In the genomic region with DNA sequence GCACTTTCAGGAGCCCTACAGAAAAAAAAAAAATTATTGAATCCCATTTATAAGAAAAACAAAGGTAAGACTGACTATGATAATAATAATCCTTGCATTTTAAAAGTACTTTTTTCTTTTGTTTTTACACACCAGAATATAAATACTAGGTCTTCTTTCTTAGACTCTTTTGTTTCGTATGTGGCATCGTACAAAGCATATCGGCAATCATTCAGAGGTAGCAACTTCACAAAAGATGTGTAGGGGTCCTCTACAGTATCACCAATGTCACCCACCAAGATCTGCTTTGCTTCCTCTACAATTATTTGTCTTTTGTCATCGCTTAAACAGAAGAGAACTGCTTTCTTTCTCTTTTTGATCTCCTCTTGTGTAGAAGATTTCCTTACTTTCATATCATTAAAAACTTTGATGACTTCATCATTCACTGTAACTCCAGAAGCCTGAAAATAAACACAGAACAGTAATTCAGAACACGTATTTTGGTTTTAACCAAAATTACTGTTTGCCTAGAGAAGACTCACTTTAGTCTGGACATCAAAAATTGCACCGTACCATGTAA, we compare ENCODE assay signal across 10 cellular contexts. TPM values are rescaled to one million over a fixed set of nuclear protein-coding genes. Genes with fewer than 3 reads are reported as not detected.
DNase-seq lines count a peak whose midpoint lies in the region; ATAC-seq, FAIRE-seq and TF ChIP-seq lines count a peak whose summit lies in the region.
"Had no signal": no experiment of that assay in that cellular context is flagged by ENCODE, and none has a peak within 500 bp of the region (broad histone marks: within the 10 kb centered on the region; RNA-seq: fewer than 3 reads in every experiment).

No MANE protein-coding gene starts in this region.

- POLR2A ChIA-PET in AG04450 (lab: Yijun Ruan, JAX) = interaction anchor here (1.8 to 2.6 kb wide), 2 partner anchors 8 to 13 kb away, joined by 10 to 29 read pairs; no protein-coding TSS in a partner anchor
- POLR2A ChIA-PET in naive thymus-derived CD8-positive, alpha-beta T cell (lab: Charles Lee) = interaction anchor here (1.0 to 1.1 kb wide), 2 partner anchors 10 to 83 kb away, joined by 3 read pairs; partner anchors contain the start of gene SNX6

- H3K4me2 ChIP-seq in Karpas-422 (ENCODE audit: low read depth, low read length, poor library complexity, severe bottlenecking) = peak overlapping the region; percentile 97

- no peaks in the 10 kb centered on the region for H3K9me2 ChIP-seq in Karpas-422 (replicated peaks; ENCODE audit: insufficient read depth, low read length)

- peak overlapping the region; percentile 75 for H3K4me3 ChIP-seq in AG04450 (ENCODE audit: low read depth, low read length)
- peak overlapping the region; percentile 85 for H3K4me3 ChIP-seq in Karpas-422 (ENCODE audit: low read length)
- H3K4me3 ChIP-seq in colonic mucosa = peak overlapping the region; percentile 85

- H3K36me3 Mint-ChIP-seq in naive thymus-derived CD8-positive, alpha-beta T cell = peaks cover 0 to 21% (median 0%) of the 10 kb centered on the region in 3 donors

- peaks cover 8% of the 10 kb centered on the region; the same call in 1 of the 2 replicates for H3K36me3 ChIP-seq in Karpas-422 (ENCODE audit: insufficient read depth, low read length)
- H3K36me3 ChIP-seq in colonic mucosa = no peaks in the 10 kb centered on the region

- peaks cover 6 to 34% (median 21%) of the 10 kb centered on the region in 4 donors for H3K4me1 Mint-ChIP-seq in naive thymus-derived CD8-positive, alpha-beta T cell

- no peak for TF ChIP-seq CTCF in AG04450 (IDR thresholded peaks at IDR 0.05; ENCODE audit: low read depth, low read length)
- TF ChIP-seq CTCF in colonic mucosa (IDR thresholded peaks at IDR 0.05) = no peak

- intact Hi-C loops in colonic mucosa (cut with DNase I) = no loop called here

- H3K9ac ChIP-seq in Karpas-422 (ENCODE audit: low read length) = peak overlapping the region; percentile 90
- peak overlapping the region; percentile 40 to 86 for H3K9ac ChIP-seq in colonic mucosa (ENCODE audit: low read depth in 2 of 2, low read length in 2 of 2)

- DNase-seq in AG04450 (ENCODE audit: low read depth, low spot score) (no peak), Karpas-422 (peak; percentile 53), colonic mucosa (no peak), hepatic stellate cell (ENCODE audit: low spot score) (no peak), H4 (ENCODE audit: low spot score) (no peak), urothelium cell line (ENCODE audit: low spot score) (no peak)
- DNase-seq in naive thymus-derived CD8-positive, alpha-beta T cell = peak in 1 of 10 donors; percentile 1
- DNase-seq: NCI-H446 treated with DMSO at 0.1 percent for 48 hours had no signal

- H3K27me3 ChIP-seq in AG04450 (ENCODE audit: control insufficient read depth, insufficient read depth, low read length) (no peaks in the 10 kb centered on the region), Karpas-422 (ENCODE audit: low read length) (no peaks in the 10 kb centered on the region), colonic mucosa (no peaks in the 10 kb centered on the region)

- H3K4me3 Mint-ChIP-seq in naive thymus-derived CD8-positive, alpha-beta T cell = peak overlapping the region; percentile 86 to 95 (median 92)

- H4K20me1 ChIP-seq in Karpas-422 (ENCODE audit: insufficient read depth, low read depth, low read length) = no peaks in the 10 kb centered on the region

- H3K9me3 ChIP-seq in AG04450 (ENCODE audit: control insufficient read depth, insufficient read depth, low read length) (no peaks in the 10 kb centered on the region), Karpas-422 (ENCODE audit: low read length) (no peaks in the 10 kb centered on the region), colonic mucosa (no peaks in the 10 kb centered on the region)

- peak overlapping the region; percentile 84 to 98 (median 94) for H3K27ac Mint-ChIP-seq in naive thymus-derived CD8-positive, alpha-beta T cell

- no peak for ATAC-seq in naive thymus-derived CD8-positive, alpha-beta T cell
- ATAC-seq in GM19463 (IDR thresholded peaks at IDR 0.05; ENCODE audit: unreplicated experiment) = no peak

- no peaks in the 10 kb centered on the region for H3K27me3 Mint-ChIP-seq in naive thymus-derived CD8-positive, alpha-beta T cell

- H3K79me2 ChIP-seq in Karpas-422 (ENCODE audit: low read length) = peaks cover 28% of the 10 kb centered on the region

- no peak for FAIRE-seq in urothelium cell line (lab: Jason Lieb, UNC)
- FAIRE-seq: endometrium had no signal

- H2AFZ ChIP-seq in Karpas-422 (ENCODE audit: low read length) = 0 out of 2 replicates have a peak overlapping the region, but pooled peaks have one; percentile 2

- CTCF ChIA-PET in AG04450 (lab: Charles Lee) = interaction anchor here (3.1 kb wide), 1 partner anchor 10 kb away, joined by 21 read pairs; no protein-coding TSS in a partner anchor

- H3K4me1 ChIP-seq in Karpas-422 (ENCODE audit: low read length) = peaks cover 51% of the 10 kb centered on the region
- H3K4me1 ChIP-seq in colonic mucosa = no peaks in the 10 kb centered on the region

- H3K27ac ChIP-seq in AG04450 (ENCODE audit: low read depth, low read length) (peak overlapping the region; percentile 94), Karpas-422 (ENCODE audit: low read length) (peak overlapping the region; percentile 11; the same call in 1 of the 2 replicates), colonic mucosa (peak overlapping the region; percentile 81)

- no peaks in the 10 kb centered on the region for H3K9me3 Mint-ChIP-seq in naive thymus-derived CD8-positive, alpha-beta T cell

RNA-seq across cellular contexts. Expression of gene CFL2, which starts 1.2 kb away (rescaled TPM):
- polyA plus RNA-seq in AG04450 (2011; rRNA removed) = 163 and 229 TPM in 2 replicates
- 56.6 and 121 TPM in 2 replicates for polyA minus RNA-seq in AG04450 (2011; rRNA and poly(A)+ RNA removed)
- 6.1 and 19.0 TPM in 2 replicates for total RNA-seq in Karpas-422 (2014; rRNA removed; shearing (Covaris generic); ENCODE audit: low replicate concordance)
- 10 to 100 TPM in 1 of 2 donors, 1 to 10 TPM in 1; 7.0 to 44.8 TPM for total RNA-seq in colonic mucosa
- 10 to 100 TPM; 21.3 to 22.7 TPM for total RNA-seq in naive thymus-derived CD8-positive, alpha-beta T cell
- polyA plus RNA-seq in naive thymus-derived CD8-positive, alpha-beta T cell = 10 to 100 TPM in 1 of 3 donors, 1 to 10 TPM in 2; 7.4 to 15.9 (median 7.7) TPM
- 77.8 and 97.7 TPM in 2 replicates for total RNA-seq in H4 (2014; rRNA removed; shearing (Covaris generic))

Comparison
In these comparisons a context has a peak if more than half of its experiments do, and no peak if none do; other contexts are left out.
1. H3K27ac ChIP-seq: peak in every context shown above with its lines; median percentile 94 in AG04450; 81 in colonic mucosa; 11 in Karpas-422.